Comparison of ENCODE assay signal across 16 cellular contexts in genomic region chr15:22967084-22967770, GRCh38.
"Had no signal": no experiment of that assay in that cellular context is flagged by ENCODE, and none has a peak within 500 bp of the region (broad histone marks: within the 10 kb centered on the region; RNA-seq: fewer than 3 reads in every experiment).

No MANE protein-coding gene starts in this region.

- H3K4me3 Mint-ChIP-seq: activated CD8-positive, alpha-beta T cell treated with anti-CD3 and anti-CD28 coated beads for 36 hours; activated naive CD4-positive, alpha-beta T cell treated with anti-CD3 and anti-CD28 coated beads for 36 hours; activated T-helper 17 cell treated with anti-CD3 and anti-CD28 coated beads, Interleukin-2, amount 50 U/mL, for 72 hours; neural progenitor cell; stimulated activated memory B cell treated with anti-CD40 and anti-IgM and Interleukin-4, amounts not matched to agents 10 μg/mL and 1 μg/mL and 100 μg/mL, for 72 hours; T-cell; type B pancreatic cell had no signal

- H3K4me1 ChIP-seq: neural progenitor cell had no signal

- H3K36me3 ChIP-seq: neural progenitor cell, right atrium auricular region, WERI-Rb-1 had no signal

- H3K4me3 ChIP-seq: neural progenitor cell, right atrium auricular region had no signal

- H3K4me2 ChIP-seq: neural progenitor cell had no signal

- H3K9me3 Mint-ChIP-seq: activated CD8-positive, alpha-beta T cell treated with anti-CD3 and anti-CD28 coated beads for 36 hours; activated naive CD4-positive, alpha-beta T cell treated with anti-CD3 and anti-CD28 coated beads for 36 hours; activated T-helper 17 cell treated with anti-CD3 and anti-CD28 coated beads, Interleukin-2, amount 50 U/mL, for 72 hours; type B pancreatic cell had no signal

- H3K27me3 ChIP-seq: neural progenitor cell, right atrium auricular region had no signal

- H3K36me3 Mint-ChIP-seq: T-cell had no signal

- H3K27ac Mint-ChIP-seq: activated CD8-positive, alpha-beta T cell treated with anti-CD3 and anti-CD28 coated beads for 36 hours; activated naive CD4-positive, alpha-beta T cell treated with anti-CD3 and anti-CD28 coated beads for 36 hours; activated T-helper 17 cell treated with anti-CD3 and anti-CD28 coated beads, Interleukin-2, amount 50 U/mL, for 72 hours; neural progenitor cell; stimulated activated memory B cell treated with anti-CD40 and anti-IgM and Interleukin-4, amounts not matched to agents 10 μg/mL and 1 μg/mL and 100 μg/mL, for 72 hours; T-cell; type B pancreatic cell had no signal

- H3K4me1 Mint-ChIP-seq: T-cell had no signal

- H2AFZ ChIP-seq: neural progenitor cell had no signal

- H3K27ac ChIP-seq: neural progenitor cell, WERI-Rb-1 had no signal

- H3K9me3 ChIP-seq: right atrium auricular region had no signal

- H3K27me3 Mint-ChIP-seq: activated CD8-positive, alpha-beta T cell treated with anti-CD3 and anti-CD28 coated beads for 36 hours; activated T-helper 17 cell treated with anti-CD3 and anti-CD28 coated beads, Interleukin-2, amount 50 U/mL, for 72 hours; stimulated activated memory B cell treated with anti-CD40 and anti-IgM and Interleukin-4, amounts not matched to agents 10 μg/mL and 1 μg/mL and 100 μg/mL, for 72 hours; T-cell; type B pancreatic cell had no signal

- ATAC-seq: activated CD8-positive, alpha-beta T cell treated with anti-CD3 and anti-CD28 coated beads for 36 hours; activated T-helper 17 cell treated with anti-CD3 and anti-CD28 coated beads, Interleukin-2, amount 50 U/mL, for 72 hours; stimulated activated memory B cell treated with anti-CD40 and anti-IgM and Interleukin-4, amounts not matched to agents 10 μg/mL and 1 μg/mL and 100 μg/mL, for 72 hours; T-cell had no signal

- DNase-seq: activated CD4-positive, alpha-beta T cell treated with anti-CD3 and anti-CD28 coated beads for 4 hours; activated CD8-positive, alpha-beta T cell treated with anti-CD3 and anti-CD28 coated beads for 36 hours; activated naive CD4-positive, alpha-beta T cell treated with anti-CD3 and anti-CD28 coated beads for 36 hours; central memory CD4-positive, alpha-beta T cell; effector memory CD4-positive, alpha-beta T cell; erythroblast; hypothalamus; kidney glomerular epithelial cell; stimulated activated CD4-positive, alpha-beta T cell treated with anti-CD3 and anti-CD28 coated beads, Interleukin-1b, Interleukin-23, amount 100 ng/mL, for 48 hours; T-cell; WERI-Rb-1 had no signal

- H3K9ac ChIP-seq: neural progenitor cell had no signal
